ENCODE assay signal across 20 cellular contexts in genomic region chr17:57682667-57683066, GRCh38.
DNase-seq lines count a peak whose midpoint lies in the region; ATAC-seq and TF ChIP-seq lines count a peak whose summit lies in the region.
"Had no signal": no experiment of that assay in that cellular context is flagged by ENCODE, and none has a peak within 500 bp of the region (broad histone marks: within the 10 kb centered on the region; RNA-seq: fewer than 3 reads in every experiment).

No MANE protein-coding gene starts in this region.

- DNase-seq in D341Med (ENCODE audit: low spot score): peak; percentile 21
- no peak for DNase-seq in H9
- peak; percentile 48 for DNase-seq in endodermal cell
- DNase-seq in neuronal stem cell (ENCODE audit: low spot score): no peak
- no peak for DNase-seq in dorsolateral prefrontal cortex
- no peak for DNase-seq in RKO (ENCODE audit: low spot score)
- DNase-seq: CD4-positive, CD25-positive, alpha-beta regulatory T cell; DND-41; GM23248; HCEC 1CT; NCI-H1105; NCI-H146; NCI-H2029; NCI-H2227 treated with DMSO at 0.1 percent for 48 hours; NCI-H510A treated with DMSO at 0.1 percent for 48 hours; NCI-H748 treated with DMSO at 0.1 percent for 48 hours had no signal

- no peak for TF ChIP-seq CTCF in H9 (conservative IDR thresholded peaks at IDR 0.05)
- no peak for TF ChIP-seq CTCF in endodermal cell (conservative IDR thresholded peaks at IDR 0.05)
- TF ChIP-seq CTCF in dorsolateral prefrontal cortex (IDR thresholded peaks at IDR 0.05 in 54 of 56, conservative IDR thresholded peaks at IDR 0.05 in 2 of 56; ENCODE audit: low read depth in 1 of 56, partially characterized antibody in 56 of 56): no peak

- H4K20me1 ChIP-seq in H9 (ENCODE audit: control insufficient read depth, insufficient read depth, insufficient read length): no peaks in the 10 kb centered on the region

- H3K36me3 Mint-ChIP-seq in H9 (ENCODE audit: insufficient read depth in 1 of 3, low read depth in 3 of 3): peaks cover 2 to 9% (median 4%) of the 10 kb centered on the region in 3 experiments; a peak in 4 of 7 replicates
- H3K36me3 Mint-ChIP-seq in endodermal cell (ENCODE audit: low read depth): peaks cover 20% of the 10 kb centered on the region

- H3K14ac ChIP-seq in H9 (ENCODE audit: insufficient read depth, low read length): no peak overlapping the region
- no peak overlapping the region for H3K14ac ChIP-seq in neuronal stem cell (ENCODE audit: low read length)

- H3K18ac ChIP-seq in H9 (ENCODE audit: insufficient read length, low read depth, low read length) (no peak overlapping the region), neuronal stem cell (ENCODE audit: low read length) (peak overlapping the region; percentile 44)

- H3K9me3 Mint-ChIP-seq in H9 (peaks cover 0 to 2% of the 10 kb centered on the region in 2 experiments; a peak in 1 of 5 replicates), endodermal cell (no peaks in the 10 kb centered on the region)

- H3K36me3 ChIP-seq in endodermal cell (ENCODE audit: control insufficient read depth, insufficient read depth, low read length): peaks cover 6% of the 10 kb centered on the region
- peaks cover 8 to 39% of the 10 kb centered on the region in 2 donors for H3K36me3 ChIP-seq in neuronal stem cell (replicated peaks in 1 of 2; ENCODE audit: control insufficient read depth in 2 of 2, insufficient read depth in 2 of 2, low read length in 2 of 2)

- H3K4me1 Mint-ChIP-seq in H9: peaks cover 20 to 40% of the 10 kb centered on the region in 2 experiments
- peaks cover 19% of the 10 kb centered on the region for H3K4me1 Mint-ChIP-seq in endodermal cell

- no peaks in the 10 kb centered on the region for H3K79me2 ChIP-seq in H9 (ENCODE audit: insufficient read depth, low read length)

- H2AK5ac ChIP-seq in H9 (ENCODE audit: insufficient read length, low read length): no peak overlapping the region
- H2AK5ac ChIP-seq in neuronal stem cell (ENCODE audit: low read depth, low read length): no peak overlapping the region

- H3K4me3 ChIP-seq in endodermal cell (ENCODE audit: low read length) (no peak overlapping the region), neuronal stem cell (ENCODE audit: low read length in 2 of 2) (no peak overlapping the region), dorsolateral prefrontal cortex (no peak overlapping the region)
- H3K4me3 ChIP-seq: GM12878, GM23248 had no signal

- H3K27ac ChIP-seq in H9 (ENCODE audit: insufficient read length, low read depth, low read length) (no peak overlapping the region), endodermal cell (ENCODE audit: low read depth, low read length) (no peak overlapping the region), neuronal stem cell (replicated peaks; ENCODE audit: low read length) (no peak overlapping the region), dorsolateral prefrontal cortex (no peak overlapping the region)
- H3K27ac ChIP-seq: GM23248, KMS-11 had no signal

- H2BK12ac ChIP-seq in H9 (ENCODE audit: insufficient read length, low read depth, low read length): peak overlapping the region; percentile 58
- no peak overlapping the region for H2BK12ac ChIP-seq in neuronal stem cell (ENCODE audit: low read length)

- ATAC-seq in GM21786 (IDR thresholded peaks at IDR 0.05; ENCODE audit: unreplicated experiment) (no peak), GM18909 (IDR thresholded peaks at IDR 0.05; ENCODE audit: poor library complexity, unreplicated experiment) (no peak)
- ATAC-seq: GM12878 had no signal

- no peaks in the 10 kb centered on the region for H3K23me2 ChIP-seq in H9 (ENCODE audit: insufficient read length, low read depth, low read length, poor library complexity, severe bottlenecking)

- no peak overlapping the region for H3K9ac ChIP-seq in H9 (ENCODE audit: extremely low read depth, insufficient read length, low read length)
- no peak overlapping the region for H3K9ac ChIP-seq in endodermal cell (ENCODE audit: extremely low read depth, low read length, poor library complexity, severe bottlenecking)
- H3K9ac ChIP-seq in neuronal stem cell (ENCODE audit: low read depth, low read length, poor library complexity): no peak overlapping the region
- H3K9ac ChIP-seq: GM23248, KMS-11 had no signal

- H3K4me2 ChIP-seq in H9 (ENCODE audit: insufficient read depth, insufficient read length, low read length): no peak overlapping the region
- no peak overlapping the region for H3K4me2 ChIP-seq in neuronal stem cell (ENCODE audit: insufficient read depth, low read length, poor library complexity, severe bottlenecking)
- H3K4me2 ChIP-seq: KMS-11 had no signal

- H4K91ac ChIP-seq in H9 (ENCODE audit: insufficient read length, low read depth, low read length): no peak overlapping the region
- no peak overlapping the region for H4K91ac ChIP-seq in neuronal stem cell (ENCODE audit: low read depth, low read length, poor library complexity)

- H3T11ph ChIP-seq in H9 (ENCODE audit: low read length): no peak overlapping the region

- H4K5ac ChIP-seq in H9 (ENCODE audit: insufficient read length, low read depth, low read length): no peak overlapping the region

- H2BK5ac ChIP-seq in H9 (ENCODE audit: insufficient read length, low read length) (no peak overlapping the region), neuronal stem cell (ENCODE audit: low read length) (no peak overlapping the region)

- H3K23ac ChIP-seq in H9 (ENCODE audit: insufficient read length, low read depth, low read length) (no peak overlapping the region), neuronal stem cell (ENCODE audit: low read depth, low read length, poor library complexity) (no peak overlapping the region)

- H3K4me3 Mint-ChIP-seq in H9 (no peak overlapping the region), endodermal cell (no peak overlapping the region)
- H3K4me3 Mint-ChIP-seq: CD4-positive, CD25-positive, alpha-beta regulatory T cell had no signal

- H2BK20ac ChIP-seq in H9 (ENCODE audit: low read depth, low read length, poor library complexity, severe bottlenecking): no peak overlapping the region

- H2BK15ac ChIP-seq in H9 (ENCODE audit: low read depth, low read length): no peak overlapping the region
- no peak overlapping the region for H2BK15ac ChIP-seq in neuronal stem cell (ENCODE audit: low read length)

- no CpG with 5 or more reads among the region's 16 CpGs for WGBS in H9 (ENCODE audit: extremely low coverage, insufficient read length, low lambda C conversion rate)
- WGBS in endodermal cell (ENCODE audit: insufficient coverage in 1 of 2, insufficient read length in 1 of 2), 2 experiments: 95 to 97% methylated on average over 16 of the region's 16 CpGs
- WGBS in neuronal stem cell (ENCODE audit: extremely low coverage in 2 of 2, insufficient read length in 2 of 2, insufficient replicate concordance in 1 of 2), 2 donors: no CpG with 5 or more reads among the region's 16 CpGs

- no peak overlapping the region for H3K56ac ChIP-seq in H9 (ENCODE audit: insufficient read length, low read depth, low read length)

- H3K27ac Mint-ChIP-seq in H9: peak overlapping the region in 1 of 3 experiments; percentile 65; a peak in 2 of 7 replicates
- H3K27ac Mint-ChIP-seq in endodermal cell: no peak overlapping the region
- H3K27ac Mint-ChIP-seq: CD4-positive, CD25-positive, alpha-beta regulatory T cell had no signal

- H3K27me3 ChIP-seq in H9 (ENCODE audit: insufficient read depth, low read length) (no peaks in the 10 kb centered on the region), endodermal cell (ENCODE audit: control insufficient read depth, insufficient read depth, low read length, poor library complexity, severe bottlenecking) (no peaks in the 10 kb centered on the region), neuronal stem cell (ENCODE audit: control insufficient read depth in 3 of 3, insufficient read depth in 3 of 3, low read depth in 1 of 3, low read length in 3 of 3) (no peaks in the 10 kb centered on the region), dorsolateral prefrontal cortex (no peaks in the 10 kb centered on the region)

- H3K4me1 ChIP-seq in H9 (ENCODE audit: insufficient read depth, low read length): peaks cover 5% of the 10 kb centered on the region; the same call in 1 of the 2 replicates
- H3K4me1 ChIP-seq in endodermal cell (ENCODE audit: control insufficient read depth, insufficient read depth, low read length): peaks cover 4% of the 10 kb centered on the region
- peaks cover 0 to 2% of the 10 kb centered on the region in 2 donors for H3K4me1 ChIP-seq in neuronal stem cell (ENCODE audit: control insufficient read depth in 2 of 2, insufficient read depth in 1 of 2, low read depth in 1 of 2, low read length in 2 of 2)

- H2AFZ ChIP-seq in H9 (ENCODE audit: low read length) (no peak overlapping the region), neuronal stem cell (ENCODE audit: low read length) (no peak overlapping the region)
- H2AFZ ChIP-seq: GM23248 had no signal

- H3K9me3 ChIP-seq in H9 (ENCODE audit: control insufficient read depth, low read depth, low read length) (no peaks in the 10 kb centered on the region), endodermal cell (ENCODE audit: control insufficient read depth, low read length) (peaks cover 2% of the 10 kb centered on the region), neuronal stem cell (replicated peaks in 1 of 2; ENCODE audit: control insufficient read depth in 2 of 2, insufficient read depth in 1 of 2, low read depth in 1 of 2, low read length in 2 of 2) (peaks cover 6 to 7% of the 10 kb centered on the region in 2 donors)

- H4K8ac ChIP-seq in H9 (replicated peaks; ENCODE audit: insufficient read length, low read depth, low read length) (no peak overlapping the region), neuronal stem cell (ENCODE audit: low read depth, low read length) (no peak overlapping the region)

- intact Hi-C loops in dorsolateral prefrontal cortex (cut with DNase I): no loop called here

- no peak overlapping the region for H3K4ac ChIP-seq in H9 (ENCODE audit: low read depth, low read length)
- H3K4ac ChIP-seq in neuronal stem cell (ENCODE audit: low read length): no peak overlapping the region

- H2BK120ac ChIP-seq in H9 (ENCODE audit: low read depth, low read length, poor library complexity, severe bottlenecking): no peak overlapping the region
- H2BK120ac ChIP-seq in neuronal stem cell (ENCODE audit: low read depth, low read length): no peak overlapping the region

- H3K79me1 ChIP-seq in H9 (ENCODE audit: insufficient read depth, low read depth, low read length, poor library complexity, severe bottlenecking): no peaks in the 10 kb centered on the region
- no peaks in the 10 kb centered on the region for H3K79me1 ChIP-seq in neuronal stem cell (ENCODE audit: low read depth, low read length)

- no peaks in the 10 kb centered on the region; the same call in 1 of the 2 replicates for H3K27me3 Mint-ChIP-seq in H9 (ENCODE audit: low read depth)
- H3K27me3 Mint-ChIP-seq in endodermal cell (ENCODE audit: insufficient read depth): no peaks in the 10 kb centered on the region
- H3K27me3 Mint-ChIP-seq: CD4-positive, CD25-positive, alpha-beta regulatory T cell had no signal

Comparison
In these comparisons a context has a peak if more than half of its experiments do, and no peak if none do; other contexts are left out.
1. DNase-seq: peak in D341Med (single experiment) and endodermal cell (single experiment); none in H9 (single experiment), neuronal stem cell (single experiment), dorsolateral prefrontal cortex (0 of 10) and RKO (single experiment).